In genomic region chr14:50935126-50936090, GRCh38 we compare ENCODE assay signal across 1 cellular context.
TF ChIP-seq lines count a peak whose summit lies in the region.

No MANE protein-coding gene starts in this region.

TF ChIP-seq in HepG2, 621 proteins besides CTCF, POLR2A, EP300 and RAD21 (continued from another document and continues in another):
- TF ChIP-seq USF2 (IDR thresholded peaks at IDR 0.05; ENCODE audit: low read depth, low read length) (no peak), USF2 (CRISPR knock-in tag; IDR thresholded peaks at IDR 0.05; ENCODE audit: borderline replicate concordance) (no peak), UBTF (CRISPR knock-in tag; IDR thresholded peaks at IDR 0.05) (0 out of 2 replicates have a peak, but pooled peaks have one; percentile 20), BCLAF1 (IDR thresholded peaks at IDR 0.05) (no peak), ZNF691 (CRISPR knock-in tag; IDR thresholded peaks at IDR 0.05; ENCODE audit: borderline replicate concordance, low read depth) (peak; percentile 57; the same call in 1 of the 2 replicates), ZMAT5 (CRISPR knock-in tag; IDR thresholded peaks at IDR 0.05; ENCODE audit: borderline replicate concordance, low read depth) (no peak), NR1H2 (CRISPR knock-in tag; IDR thresholded peaks at IDR 0.05; ENCODE audit: borderline replicate concordance, low read depth) (no peak), FOXJ3 (CRISPR knock-in tag; IDR thresholded peaks at IDR 0.05; ENCODE audit: borderline replicate concordance) (peak; percentile 87), ZNF512B (CRISPR knock-in tag; IDR thresholded peaks at IDR 0.05; ENCODE audit: borderline replicate concordance) (no peak; the same call in 1 of the 2 replicates), ZBTB10 (CRISPR knock-in tag; IDR thresholded peaks at IDR 0.05; ENCODE audit: borderline replicate concordance) (no peak), ZFP91 (CRISPR knock-in tag; IDR thresholded peaks at IDR 0.05; ENCODE audit: borderline replicate concordance) (no peak), ZNF207 (IDR thresholded peaks at IDR 0.05; ENCODE audit: borderline replicate concordance) (no peak), HHEX (CRISPR knock-in tag; IDR thresholded peaks at IDR 0.05) (peak; percentile 68), RAD51 (IDR thresholded peaks at IDR 0.05; ENCODE audit: borderline replicate concordance) (no peak), ZNF614 (CRISPR knock-in tag; IDR thresholded peaks at IDR 0.05; ENCODE audit: borderline replicate concordance) (peak; percentile 53; the same call in 1 of the 2 replicates), ZSCAN30 (CRISPR knock-in tag; IDR thresholded peaks at IDR 0.05) (no peak), DRAP1 (CRISPR knock-in tag; IDR thresholded peaks at IDR 0.05) (peak; percentile 20; the same call in 1 of the 2 replicates), REST (IDR thresholded peaks at IDR 0.05; ENCODE audit: borderline replicate concordance in 1 of 2, low read depth in 1 of 2, low read length in 2 of 2) (no peak), ZNF282 (IDR thresholded peaks at IDR 0.05; ENCODE audit: partially characterized antibody) (no peak), U2AF1 (optimal IDR thresholded peaks at IDR 0.05; ENCODE audit: low read depth, low read length) (no peak), SMAD1 (CRISPR knock-in tag; IDR thresholded peaks at IDR 0.05; ENCODE audit: borderline replicate concordance, low read depth) (no peak), IRX3 (CRISPR knock-in tag; IDR thresholded peaks at IDR 0.05; ENCODE audit: borderline replicate concordance, low read depth) (no peak), PHF8 (CRISPR knock-in tag; IDR thresholded peaks at IDR 0.05) (no peak), HINFP (CRISPR knock-in tag; IDR thresholded peaks at IDR 0.05; ENCODE audit: low read depth) (no peak), NKX3-1 (CRISPR knock-in tag; IDR thresholded peaks at IDR 0.05) (0 out of 2 replicates have a peak, but pooled peaks have one; percentile 38)
